In genomic region chr7:106543221-106543757, GRCh38 we compare ENCODE assay signal across 13 cellular contexts.
DNase-seq lines count a peak whose midpoint lies in the region; ATAC-seq and TF ChIP-seq lines count a peak whose summit lies in the region.
"Had no signal": no experiment of that assay in that cellular context is flagged by ENCODE, and none has a peak within 500 bp of the region (broad histone marks: within the 10 kb centered on the region; RNA-seq: fewer than 3 reads in every experiment).

No MANE protein-coding gene starts in this region.

- no peaks in the 10 kb centered on the region for H3K9me3 Mint-ChIP-seq in stimulated activated effector memory CD8-positive, alpha-beta T cell treated with anti-CD3 and anti-CD28 coated beads, Interleukin-12 subunit alpha, Interleukin-12 subunit beta, amount 100 ng/mL, for 72 hours
- H3K9me3 Mint-ChIP-seq: activated B cell treated with CpG ODN at 0.5 μM for 24 hours, nephron had no signal

- peaks cover 13% of the 10 kb centered on the region for H3K4me1 Mint-ChIP-seq in stimulated activated effector memory CD8-positive, alpha-beta T cell treated with anti-CD3 and anti-CD28 coated beads, Interleukin-12 subunit alpha, Interleukin-12 subunit beta, amount 100 ng/mL, for 72 hours

- H2BK5ac ChIP-seq in mesendoderm (ENCODE audit: low read length), result peak overlapping the region; percentile 6

- no peaks in the 10 kb centered on the region for H3K79me2 ChIP-seq in HCT116 (ENCODE audit: insufficient read depth, low read length)
- H3K79me2 ChIP-seq in mesendoderm (ENCODE audit: control insufficient read depth, insufficient read depth, low read length), result no peaks in the 10 kb centered on the region

- H4K5ac ChIP-seq in mesendoderm (ENCODE audit: low read length), result no peak overlapping the region

- no peak overlapping the region for H3K56ac ChIP-seq in mesendoderm (ENCODE audit: low read length)

- RAD21 ChIA-PET in HCT116 (lab: Charles Lee; ENCODE audit: low non-redundant PET in 1 of 2, low total read pairs in 2 of 2, uncharacterized antibody in 2 of 2, unreplicated experiment in 2 of 2), result interaction anchor here (0.5 to 1.3 kb wide), 10 partner anchors 116 to 367 kb away, joined by 3 to 15 read pairs (median 6); partner anchors contain the start of gene CCDC71L (in 1 of the 2)

- no peak overlapping the region for H3K4me3 ChIP-seq in HCT116 (replicated peaks in 1 of 2; ENCODE audit: low read depth in 1 of 2, low read length in 2 of 2)
- peak overlapping the region; percentile 13 for H3K4me3 ChIP-seq in adipocyte (ENCODE audit: low read length)
- H3K4me3 ChIP-seq in mesendoderm (ENCODE audit: low read length), result no peak overlapping the region

- no TSS peak for BruUV-seq in HCT116 (replicated peaks; lab: Mats Ljungman, UMichigan)

- POLR2A ChIA-PET in HCT116 (lab: Charles Lee), result interaction anchor here (0.5 to 1.3 kb wide), 4 partner anchors 11 to 236 kb away, joined by 3 to 5 read pairs (median 4); no protein-coding TSS in a partner anchor

- DNase-seq in HCT116 (ENCODE audit: low read depth, low spot score) (no peak), adipocyte (ENCODE audit: low read depth) (no peak), mesendoderm (no peak), T-helper 9 cell (no peak), AG08396 (ENCODE audit: low spot score) (no peak)
- no peak for DNase-seq in stimulated activated effector memory CD8-positive, alpha-beta T cell treated with anti-CD3 and anti-CD28 coated beads, Interleukin-12 subunit alpha, Interleukin-12 subunit beta, amount 100 ng/mL, for 72 hours (ENCODE audit: low spot score in 2 of 2)
- DNase-seq in stimulated activated CD4-positive, alpha-beta T cell treated with anti-CD3 and anti-CD28 coated beads, Interleukin-4, amount 100 ng/mL, for 24 hours, result no peak
- DNase-seq: activated B cell treated with CpG ODN at 0.5 μM for 24 hours; activated naive CD4-positive, alpha-beta T cell; hippocampal formation had no signal

- no peak overlapping the region for H3K18ac ChIP-seq in mesendoderm (ENCODE audit: low read length)

- H3K27ac Mint-ChIP-seq in stimulated activated effector memory CD8-positive, alpha-beta T cell treated with anti-CD3 and anti-CD28 coated beads, Interleukin-12 subunit alpha, Interleukin-12 subunit beta, amount 100 ng/mL, for 72 hours, result peak overlapping the region; percentile 2
- H3K27ac Mint-ChIP-seq: activated B cell treated with CpG ODN at 0.5 μM for 24 hours; activated CD8-positive, alpha-beta memory T cell treated with anti-CD3 and anti-CD28 coated beads, Interleukin-2, amount 10 ng/mL, durations not matched to agents 7 days and 5 days had no signal

- peak overlapping the region; percentile 82 for H2AFZ ChIP-seq in HCT116 (ENCODE audit: low read depth, low read length, poor library complexity, severe bottlenecking)

- H3K9ac ChIP-seq in HCT116 (ENCODE audit: low read length) (no peak overlapping the region), adipocyte (ENCODE audit: low read length) (peak overlapping the region; percentile 73), mesendoderm (ENCODE audit: low read length) (no peak overlapping the region)

- H3K4me1 ChIP-seq in HCT116 (ENCODE audit: control insufficient read depth in 1 of 2, insufficient read depth in 2 of 2, low read length in 2 of 2), result peaks cover 0 to 14% of the 10 kb centered on the region in 2 experiments; a peak in 3 of 4 replicates
- H3K4me1 ChIP-seq in adipocyte (ENCODE audit: control insufficient read depth, insufficient read depth, low read length), result peaks cover 23% of the 10 kb centered on the region
- H3K4me1 ChIP-seq in mesendoderm (ENCODE audit: control insufficient read depth, low read depth, low read length), result no peaks in the 10 kb centered on the region

- H4K8ac ChIP-seq in mesendoderm (ENCODE audit: low read depth, low read length), result no peak overlapping the region

- TF ChIP-seq CTCF in HCT116 (IDR thresholded peaks at IDR 0.05 in 2 of 3, conservative IDR thresholded peaks at IDR 0.05 in 1 of 3; ENCODE audit: borderline replicate concordance in 1 of 3, insufficient read depth in 1 of 3, low read depth in 2 of 3, low read length in 2 of 3), result no peak

- H3K4me2 ChIP-seq in HCT116 (ENCODE audit: low read length), result no peak overlapping the region
- H3K4me2 ChIP-seq in mesendoderm (ENCODE audit: low read length), result no peak overlapping the region

- H2BK15ac ChIP-seq in mesendoderm (replicated peaks; ENCODE audit: low read depth), result peak overlapping the region; percentile 60

- H3K36me3 Mint-ChIP-seq in stimulated activated effector memory CD8-positive, alpha-beta T cell treated with anti-CD3 and anti-CD28 coated beads, Interleukin-12 subunit alpha, Interleukin-12 subunit beta, amount 100 ng/mL, for 72 hours, result peaks cover 6% of the 10 kb centered on the region
- H3K36me3 Mint-ChIP-seq: activated CD8-positive, alpha-beta memory T cell treated with anti-CD3 and anti-CD28 coated beads, Interleukin-2, amount 10 ng/mL, durations not matched to agents 7 days and 5 days had no signal

- no peaks in the 10 kb centered on the region for H4K20me1 ChIP-seq in HCT116 (ENCODE audit: insufficient read depth)

- H3K23ac ChIP-seq in mesendoderm (ENCODE audit: low read length), result no peak overlapping the region

- CTCF ChIA-PET in HCT116 (lab: Charles Lee), result interaction anchor here (0.6 to 3.7 kb wide), 23 partner anchors 8 to 607 kb away, joined by 3 to 71 read pairs (median 4); partner anchors contain the start of gene CCDC71L

- H3K27ac ChIP-seq in HCT116 (ENCODE audit: low read depth, low read length) (no peak overlapping the region), mesendoderm (ENCODE audit: low read depth, low read length) (no peak overlapping the region)

- no peak overlapping the region for H3K4ac ChIP-seq in mesendoderm (ENCODE audit: low read depth, low read length)

- no peak for ATAC-seq in HCT116
- no peak for ATAC-seq in stimulated activated effector memory CD8-positive, alpha-beta T cell treated with anti-CD3 and anti-CD28 coated beads, Interleukin-12 subunit alpha, Interleukin-12 subunit beta, amount 100 ng/mL, for 72 hours
- no peak for ATAC-seq in GM21381 (IDR thresholded peaks at IDR 0.05; ENCODE audit: unreplicated experiment)

- H2AK5ac ChIP-seq in mesendoderm (ENCODE audit: low read length), result no peak overlapping the region

- no peak for TF ChIP-seq RAD21 in HCT116 (IDR thresholded peaks at IDR 0.05; ENCODE audit: low read depth)

- no peaks in the 10 kb centered on the region for H3K36me3 ChIP-seq in HCT116 (ENCODE audit: control insufficient read depth in 1 of 2, insufficient read depth in 2 of 2, low read length in 2 of 2)
- H3K36me3 ChIP-seq in adipocyte (ENCODE audit: control insufficient read depth, insufficient read depth, low read length, severe bottlenecking), result no peaks in the 10 kb centered on the region
- H3K36me3 ChIP-seq in mesendoderm (ENCODE audit: control insufficient read depth, insufficient read depth, low read length), result no peaks in the 10 kb centered on the region

- intact Hi-C loops in HCT116 (cut with micrococcal nuclease), result loop anchor here (5.0 to 10.0 kb wide), 3 partner anchors 234 to 602 kb away; no protein-coding TSS in a partner anchor

- H2BK120ac ChIP-seq in mesendoderm (ENCODE audit: low read depth, low read length), result no peak overlapping the region

- H3K4me3 Mint-ChIP-seq in stimulated activated effector memory CD8-positive, alpha-beta T cell treated with anti-CD3 and anti-CD28 coated beads, Interleukin-12 subunit alpha, Interleukin-12 subunit beta, amount 100 ng/mL, for 72 hours, result no peak overlapping the region
- H3K4me3 Mint-ChIP-seq: activated B cell treated with CpG ODN at 0.5 μM for 24 hours; activated CD8-positive, alpha-beta memory T cell treated with anti-CD3 and anti-CD28 coated beads, Interleukin-2, amount 10 ng/mL, durations not matched to agents 7 days and 5 days; nephron had no signal

- H3K9me3 ChIP-seq in HCT116 (ENCODE audit: control insufficient read depth in 1 of 2, insufficient read depth in 1 of 2, low read depth in 1 of 2, low read length in 2 of 2) (no peaks in the 10 kb centered on the region), adipocyte (ENCODE audit: control insufficient read depth, low read length) (no peaks in the 10 kb centered on the region)

- no CpG with 5 or more reads among the region's 3 CpGs for WGBS in mesendoderm (ENCODE audit: extremely low coverage, insufficient coverage, low lambda C conversion rate)

- H3K9me2 ChIP-seq in HCT116 (ENCODE audit: insufficient read depth), result no peaks in the 10 kb centered on the region

- TF ChIP-seq POLR2A in HCT116 (IDR thresholded peaks at IDR 0.05; ENCODE audit: borderline replicate concordance, extremely low read depth, insufficient read depth, insufficient read length), result no peak

- H3K27me3 ChIP-seq in HCT116 (ENCODE audit: insufficient read depth, low read length) (no peaks in the 10 kb centered on the region), adipocyte (replicated peaks; ENCODE audit: control insufficient read depth, insufficient read depth, low read length) (no peaks in the 10 kb centered on the region), mesendoderm (ENCODE audit: insufficient read depth, low read length, poor library complexity) (no peaks in the 10 kb centered on the region)

- H3K79me1 ChIP-seq in mesendoderm (ENCODE audit: low read length), result no peaks in the 10 kb centered on the region

TF ChIP-seq in HCT116, 20 proteins besides CTCF, POLR2A, EP300 and RAD21:
- TF ChIP-seq SIN3A (IDR thresholded peaks at IDR 0.05; ENCODE audit: low read depth) (no peak), POLR2AphosphoS5 (IDR thresholded peaks at IDR 0.05; ENCODE audit: low read depth, low read length) (no peak), CEBPB (IDR thresholded peaks at IDR 0.05; ENCODE audit: low read depth) (no peak), EZH2 (IDR thresholded peaks at IDR 0.05) (no peak), SRF (IDR thresholded peaks at IDR 0.05; ENCODE audit: low read depth) (no peak), ELF1 (IDR thresholded peaks at IDR 0.05; ENCODE audit: borderline replicate concordance, low read depth) (no peak), ZNF274 (IDR thresholded peaks at IDR 0.05; ENCODE audit: low read depth, low read length) (no peak), EZH2phosphoT487 (IDR thresholded peaks at IDR 0.05; ENCODE audit: borderline replicate concordance) (no peak), ZFX (IDR thresholded peaks at IDR 0.05) (no peak), FOSL1 (IDR thresholded peaks at IDR 0.05; ENCODE audit: low read depth) (no peak)
- TF ChIP-seq, protein P1, sequence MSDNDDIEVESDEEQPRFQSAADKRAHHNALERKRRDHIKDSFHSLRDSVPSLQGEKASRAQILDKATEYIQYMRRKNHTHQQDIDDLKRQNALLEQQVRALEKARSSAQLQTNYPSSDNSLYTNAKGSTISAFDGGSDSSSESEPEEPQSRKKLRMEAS (IDR thresholded peaks at IDR 0.05), result no peak
